Comparison of ENCODE assay signal across 20 cellular contexts in genomic region chr3:126980266-126980811, GRCh38. TPM values are rescaled to one million over a fixed set of nuclear protein-coding genes. Genes with fewer than 3 reads are reported as not detected.
A peak's percentile ranks its signal among the peaks of the same experiment; 100 is the strongest.
DNase-seq lines count a peak whose midpoint lies in the region; ATAC-seq, FAIRE-seq and TF ChIP-seq lines count a peak whose summit lies in the region.
"Had no signal": no experiment of that assay in that cellular context is flagged by ENCODE, and none has a peak within 500 bp of the region (broad histone marks: within the 10 kb centered on the region; RNA-seq: fewer than 3 reads in every experiment).

No MANE protein-coding gene starts in this region.

- H3K36me3 ChIP-seq in bronchial epithelial cell (ENCODE audit: control insufficient read depth, insufficient read depth, low read length), result no peaks in the 10 kb centered on the region
- H3K36me3 ChIP-seq: HAP-1 had no signal

- H3K4me1 Mint-ChIP-seq in natural killer cell, result peaks cover 0 to 13% of the 10 kb centered on the region in 2 donors
- H3K4me1 Mint-ChIP-seq in natural killer cell treated with Interleukin-12 subunit alpha and Interleukin-12 subunit beta and Interleukin-15 and Interleukin-18, amount 100 ng/mL, for 72 hours (ENCODE audit: low read depth in 2 of 2), result peaks cover 0 to 7% of the 10 kb centered on the region in 2 donors
- H3K4me1 Mint-ChIP-seq in nephron, result peaks cover 5% of the 10 kb centered on the region
- peaks cover 33 to 43% of the 10 kb centered on the region in 2 donors for H3K4me1 Mint-ChIP-seq in stimulated activated naive B cell treated with anti-CD40 and anti-IgM and Interleukin-4, amounts not matched to agents 10 μg/mL and 1 μg/mL and 100 μg/mL, for 72 hours

- H3K36me3 Mint-ChIP-seq in natural killer cell (peaks cover 2% of the 10 kb centered on the region), nephron (ENCODE audit: low read depth) (peaks cover under 1% of the 10 kb centered on the region)
- peaks cover 2% of the 10 kb centered on the region for H3K36me3 Mint-ChIP-seq in natural killer cell treated with Interleukin-12 subunit alpha and Interleukin-12 subunit beta and Interleukin-15 and Interleukin-18, amount 100 ng/mL, for 72 hours
- H3K36me3 Mint-ChIP-seq in stimulated activated naive B cell treated with anti-CD40 and anti-IgM and Interleukin-4, amounts not matched to agents 10 μg/mL and 1 μg/mL and 100 μg/mL, for 72 hours, result peaks cover 0 to 4% of the 10 kb centered on the region in 2 donors

- H3K27ac Mint-ChIP-seq in natural killer cell (peak overlapping the region in 1 of 2 donors; percentile 91), nephron (no peak overlapping the region)
- no peak overlapping the region for H3K27ac Mint-ChIP-seq in natural killer cell treated with Interleukin-12 subunit alpha and Interleukin-12 subunit beta and Interleukin-15 and Interleukin-18, amount 100 ng/mL, for 72 hours
- H3K27ac Mint-ChIP-seq in stimulated activated naive B cell treated with anti-CD40 and anti-IgM and Interleukin-4, amounts not matched to agents 10 μg/mL and 1 μg/mL and 100 μg/mL, for 72 hours, result peak overlapping the region; percentile 82

- H3K27me3 ChIP-seq in bronchial epithelial cell (ENCODE audit: control insufficient read depth, insufficient read depth, low read length), result no peaks in the 10 kb centered on the region

- no peak for ATAC-seq in natural killer cell
- no peak for ATAC-seq in natural killer cell treated with Interleukin-12 subunit alpha and Interleukin-12 subunit beta and Interleukin-15 and Interleukin-18, amount 100 ng/mL, for 72 hours
- ATAC-seq in stimulated activated naive B cell treated with anti-CD40 and anti-IgM and Interleukin-4, amounts not matched to agents 10 μg/mL and 1 μg/mL and 100 μg/mL, for 72 hours (replicated peaks), result no peak
- ATAC-seq in HG02642 (IDR thresholded peaks at IDR 0.05; ENCODE audit: poor library complexity, unreplicated experiment), result no peak

- H3K4me3 Mint-ChIP-seq in natural killer cell, result peak overlapping the region; percentile 53
- no peak overlapping the region for H3K4me3 Mint-ChIP-seq in natural killer cell treated with Interleukin-12 subunit alpha and Interleukin-12 subunit beta and Interleukin-15 and Interleukin-18, amount 100 ng/mL, for 72 hours
- peak overlapping the region; percentile 69 to 74 (median 71) for H3K4me3 Mint-ChIP-seq in nephron
- H3K4me3 Mint-ChIP-seq in stimulated activated naive B cell treated with anti-CD40 and anti-IgM and Interleukin-4, amounts not matched to agents 10 μg/mL and 1 μg/mL and 100 μg/mL, for 72 hours, result no peak overlapping the region

- TF ChIP-seq CTCF in natural killer cell (IDR thresholded peaks at IDR 0.05), result no peak
- no peak for TF ChIP-seq CTCF in bronchial epithelial cell (IDR thresholded peaks at IDR 0.05; ENCODE audit: insufficient read depth, low read length, severe bottlenecking)
- TF ChIP-seq CTCF in nephron (IDR thresholded peaks at IDR 0.05; ENCODE audit: unreplicated experiment in 3 of 3), result no peak

- intact Hi-C loops in natural killer cell (cut with micrococcal nuclease), result loop anchor here (5.0 to 10.0 kb wide), 3 partner anchors 276 to 458 kb away; partner anchors contain the start of genes CHCHD6 and CHST13

- H3K27me3 Mint-ChIP-seq in natural killer cell (ENCODE audit: low read depth in 2 of 2), result peaks cover 24 to 33% of the 10 kb centered on the region in 2 donors
- H3K27me3 Mint-ChIP-seq in natural killer cell treated with Interleukin-12 subunit alpha and Interleukin-12 subunit beta and Interleukin-15 and Interleukin-18, amount 100 ng/mL, for 72 hours, result peaks cover 21 to 25% of the 10 kb centered on the region in 2 donors
- H3K27me3 Mint-ChIP-seq in nephron (ENCODE audit: low read depth), result peaks cover 36% of the 10 kb centered on the region
- peaks cover 20 to 44% of the 10 kb centered on the region in 2 donors for H3K27me3 Mint-ChIP-seq in stimulated activated naive B cell treated with anti-CD40 and anti-IgM and Interleukin-4, amounts not matched to agents 10 μg/mL and 1 μg/mL and 100 μg/mL, for 72 hours

- peaks cover 0 to under 1% of the 10 kb centered on the region in 2 donors for H3K9me3 Mint-ChIP-seq in natural killer cell
- no peaks in the 10 kb centered on the region for H3K9me3 Mint-ChIP-seq in natural killer cell treated with Interleukin-12 subunit alpha and Interleukin-12 subunit beta and Interleukin-15 and Interleukin-18, amount 100 ng/mL, for 72 hours
- H3K9me3 Mint-ChIP-seq in nephron, result peaks cover 3% of the 10 kb centered on the region
- H3K9me3 Mint-ChIP-seq in stimulated activated naive B cell treated with anti-CD40 and anti-IgM and Interleukin-4, amounts not matched to agents 10 μg/mL and 1 μg/mL and 100 μg/mL, for 72 hours, result no peaks in the 10 kb centered on the region

- DNase-seq in natural killer cell (no peak), bronchial epithelial cell (ENCODE audit: low read depth) (no peak), RCC 7860 (ENCODE audit: low spot score) (no peak), NCI-H1048 (lab: John Stamatoyannopoulos, UW) (no peak)
- no peak for DNase-seq in natural killer cell treated with Interleukin-12 subunit alpha and Interleukin-12 subunit beta and Interleukin-15 and Interleukin-18, amount 100 ng/mL, for 72 hours (ENCODE audit: low spot score)
- DNase-seq in stimulated activated naive B cell treated with anti-CD40 and anti-IgM and Interleukin-4, amounts not matched to agents 10 μg/mL and 1 μg/mL and 100 μg/mL, for 72 hours, result no peak
- DNase-seq: EL, Kasumi-1, NCI-H1417, NCI-H1694 treated with DMSO at 0.1 percent for 48 hours, NCI-H2081 treated with DMSO at 0.1 percent for 48 hours, NCI-H446 treated with DMSO at 0.1 percent for 48 hours, NCI-H526 treated with DMSO at 0.1 percent for 48 hours, OCI-M1, SHP77 had no signal

- FAIRE-seq in bronchial epithelial cell (lab: Jason Lieb, UNC) (peak; percentile 50), RCC 7860 (lab: Jason Lieb, UNC) (no peak)
- FAIRE-seq: A204.1 had no signal

- H3K4me3 ChIP-seq in bronchial epithelial cell (ENCODE audit: low read depth, low read length), result no peak overlapping the region
- H3K4me3 ChIP-seq: HAP-1, SK-N-MC had no signal

RNA-seq across cellular contexts. Expression of gene PLXNA1, which starts 2.6 kb away (rescaled TPM):
- total RNA-seq in natural killer cell, result 1 to 10 TPM; 2.5 to 4.3 (median 2.8) TPM
- total RNA-seq in natural killer cell treated with Interleukin-12 subunit alpha and Interleukin-12 subunit beta and Interleukin-15 and Interleukin-18, amount 100 ng/mL, for 72 hours, result 1 to 10 TPM; 3.4 to 7.9 TPM
- 42.1 and 53.4 TPM in 2 replicates for total RNA-seq in bronchial epithelial cell

Comparison
In these comparisons a context has a peak if more than half of its experiments do, and no peak if none do; other contexts are left out.
1. H3K4me3 Mint-ChIP-seq: peak in natural killer cell (single experiment) and nephron (3 of 3); none in natural killer cell treated with Interleukin-12 subunit alpha and Interleukin-12 subunit beta and Interleukin-15 and Interleukin-18, amount 100 ng/mL, for 72 hours (single experiment) and stimulated activated naive B cell treated with anti-CD40 and anti-IgM and Interleukin-4, amounts not matched to agents 10 μg/mL and 1 μg/mL and 100 μg/mL, for 72 hours (0 of 2).